22 cellular contexts compared by ENCODE assay signal in genomic region chr5:178274826-178275537, GRCh38. TPM values are rescaled to one million over a fixed set of nuclear protein-coding genes. Genes with fewer than 3 reads are reported as not detected.
DNase-seq lines count a peak whose midpoint lies in the region; ATAC-seq, FAIRE-seq and TF ChIP-seq lines count a peak whose summit lies in the region.
"Had no signal": no experiment of that assay in that cellular context is flagged by ENCODE, and none has a peak within 500 bp of the region (broad histone marks: within the 10 kb centered on the region; RNA-seq: fewer than 3 reads in every experiment).

No MANE protein-coding gene starts in this region.

- no peak overlapping the region for H2BK5ac ChIP-seq in H1 (ENCODE audit: low read depth, low read length)

- no peaks in the 10 kb centered on the region for H3K9me2 ChIP-seq in SK-N-SH

- no peak overlapping the region for H3K9ac ChIP-seq in H1 (replicated peaks in 1 of 4; ENCODE audit: extremely low read depth in 1 of 4, low read depth in 3 of 4, low read length in 3 of 4)
- no peak overlapping the region for H3K9ac ChIP-seq in SK-N-SH
- H3K9ac ChIP-seq: GM23248, KMS-11 had no signal

- H2AK5ac ChIP-seq in H1 (ENCODE audit: low read depth, low read length): no peak overlapping the region

- H3K4me1 Mint-ChIP-seq in stimulated activated effector memory CD8-positive, alpha-beta T cell treated with anti-CD3 and anti-CD28 coated beads, Interleukin-12 subunit alpha, Interleukin-12 subunit beta, amount 100 ng/mL, for 72 hours: peaks cover 10% of the 10 kb centered on the region

- H2BK20ac ChIP-seq in H1 (ENCODE audit: low read length): no peak overlapping the region

- H3K14ac ChIP-seq in H1 (ENCODE audit: insufficient read length): no peak overlapping the region

- no peak overlapping the region for H2BK12ac ChIP-seq in H1 (ENCODE audit: low read depth, low read length)

- H3K18ac ChIP-seq in H1 (ENCODE audit: extremely low read depth, low read length): no peak overlapping the region

- WGBS in H1 (ENCODE audit: extremely low coverage in 1 of 2, insufficient coverage in 1 of 2, insufficient read length in 1 of 2, insufficient replicate concordance in 2 of 2, low coverage in 1 of 2, low lambda C conversion rate in 2 of 2, missing lambda C conversion rate in 1 of 2), 2 experiments: 91% methylated on average over 20 of the region's 20 CpGs; no CpG with 5 or more reads in 1 of the 2 experiments
- 65% methylated on average over 12 of the region's 20 CpGs for WGBS in SK-N-SH (ENCODE audit: low lambda C conversion rate)

- H3K79me1 ChIP-seq in H1 (ENCODE audit: low read depth, low read length): no peaks in the 10 kb centered on the region

- no peaks in the 10 kb centered on the region for H3K79me2 ChIP-seq in H1 (ENCODE audit: control insufficient read depth in 1 of 2, insufficient read depth in 2 of 2, low read length in 2 of 2)
- no peaks in the 10 kb centered on the region for H3K79me2 ChIP-seq in SK-N-SH (ENCODE audit: insufficient read depth)

- no peak overlapping the region for H3K23ac ChIP-seq in H1 (ENCODE audit: insufficient read length)

- no peaks in the 10 kb centered on the region for H3K36me3 Mint-ChIP-seq in stimulated activated effector memory CD8-positive, alpha-beta T cell treated with anti-CD3 and anti-CD28 coated beads, Interleukin-12 subunit alpha, Interleukin-12 subunit beta, amount 100 ng/mL, for 72 hours
- H3K36me3 Mint-ChIP-seq: CD14-positive monocyte; CD4-positive, alpha-beta memory T cell had no signal

- no peak overlapping the region for H3K27ac ChIP-seq in H1 (ENCODE audit: low read depth, low read length)
- H3K27ac ChIP-seq in SK-N-SH (ENCODE audit: low read depth in 2 of 2, low read length in 1 of 2): no peak overlapping the region; a peak in 1 of 4 replicates
- H3K27ac ChIP-seq: GM23248, KMS-11 had no signal

- no peaks in the 10 kb centered on the region for H3K23me2 ChIP-seq in H1 (ENCODE audit: low read depth, low read length)

- H4K8ac ChIP-seq in H1 (ENCODE audit: extremely low read depth, insufficient read depth, low read length): peak overlapping the region; percentile 57

- H4K5ac ChIP-seq in H1 (ENCODE audit: insufficient read length, low read depth, low read length): no peak overlapping the region

- no peak for TF ChIP-seq EP300 in Ishikawa (IDR thresholded peaks at IDR 0.05; ENCODE audit: borderline replicate concordance)
- TF ChIP-seq EP300 in H1 (IDR thresholded peaks at IDR 0.05; ENCODE audit: borderline replicate concordance in 1 of 2, low read depth in 2 of 2, low read length in 2 of 2): no peak
- TF ChIP-seq EP300 in SK-N-SH (IDR thresholded peaks at IDR 0.05; ENCODE audit: borderline replicate concordance in 1 of 2, low read depth in 1 of 2, low read length in 1 of 2): no peak

- H3K4me1 ChIP-seq in H1 (replicated peaks in 1 of 4; ENCODE audit: control insufficient read depth in 3 of 4, insufficient read depth in 4 of 4, low read length in 3 of 4): peaks cover 0 to 4% (median 2%) of the 10 kb centered on the region in 4 experiments; a peak in 2 of 7 replicates
- H3K4me1 ChIP-seq in SK-N-SH (ENCODE audit: control insufficient read depth in 1 of 2, insufficient read depth in 2 of 2, low read depth in 1 of 2, low read length in 1 of 2): peaks cover 0 to 15% of the 10 kb centered on the region in 2 experiments; a peak in 1 of 4 replicates
- H3K4me1 ChIP-seq: BE2C had no signal

- H3K27me3 ChIP-seq in H1 (replicated peaks in 1 of 4; ENCODE audit: control insufficient read depth in 3 of 4, extremely low read depth in 1 of 4, insufficient read depth in 3 of 4, low read length in 3 of 4) (peaks cover 0 to 10% (median 2%) of the 10 kb centered on the region in 4 experiments; a peak in 4 of 7 replicates), SK-N-SH (ENCODE audit: insufficient read depth) (no peaks in the 10 kb centered on the region)
- H3K27me3 ChIP-seq: BE2C had no signal

- no peak overlapping the region for H2BK15ac ChIP-seq in H1 (ENCODE audit: low read length)

- POLR2A ChIA-PET in H1 (lab: Charles Lee; ENCODE audit: partially characterized antibody) (interaction anchor here (0.6 to 1.3 kb wide), 2 partner anchors 10 to 18 kb away, joined by 3 read pairs; no protein-coding TSS in a partner anchor), SK-N-SH (lab: Yijun Ruan, JAX) (no interaction called here)

- no peak overlapping the region for H2AFZ ChIP-seq in H1 (ENCODE audit: low read length)
- H2AFZ ChIP-seq in SK-N-SH (ENCODE audit: low read depth): no peak overlapping the region
- H2AFZ ChIP-seq: GM23248 had no signal

- H3K9me3 Mint-ChIP-seq in stimulated activated effector memory CD8-positive, alpha-beta T cell treated with anti-CD3 and anti-CD28 coated beads, Interleukin-12 subunit alpha, Interleukin-12 subunit beta, amount 100 ng/mL, for 72 hours: no peaks in the 10 kb centered on the region

- no peaks in the 10 kb centered on the region for H3F3A ChIP-seq in SK-N-SH (replicated peaks; ENCODE audit: insufficient read depth)

- CTCF ChIA-PET in H1 (lab: Charles Lee; ENCODE audit: partially characterized antibody) (interaction anchor here (1.0 to 2.1 kb wide), 5 partner anchors 8 to 315 kb away, joined by 3 to 13 read pairs (median 4); partner anchors contain the start of gene COL23A1), SK-N-SH (lab: Yijun Ruan, JAX) (interaction anchor here (0.6 to 3.0 kb wide), 5 partner anchors 9 to 315 kb away, joined by 3 to 20 read pairs (median 10); partner anchors contain the start of gene COL23A1)

- TF ChIP-seq RAD21 in Ishikawa (IDR thresholded peaks at IDR 0.05; ENCODE audit: low read depth) (no peak), H1 (IDR thresholded peaks at IDR 0.05 in 1 of 2, conservative IDR thresholded peaks at IDR 0.05 in 1 of 2; ENCODE audit: low read depth in 2 of 2, low read length in 2 of 2) (no peak), SK-N-SH (IDR thresholded peaks at IDR 0.05; ENCODE audit: low read length) (no peak)

- H3K56ac ChIP-seq in H1 (replicated peaks; ENCODE audit: insufficient read length, low read depth, low read length): no peak overlapping the region

- no peak for TF ChIP-seq POLR2A in H1 (IDR thresholded peaks at IDR 0.05; ENCODE audit: control extremely low read depth in 1 of 2, low read depth in 2 of 2, low read length in 2 of 2)

- no peak overlapping the region for H3K4me3 ChIP-seq in H1 (ENCODE audit: extremely low read depth in 1 of 4, insufficient read depth in 2 of 4, low read depth in 3 of 4, low read length in 4 of 4)
- H3K4me3 ChIP-seq in SK-N-SH (ENCODE audit: low read depth in 2 of 2, low read length in 1 of 2): no peak overlapping the region
- H3K4me3 ChIP-seq: GM23248 had no signal

- DNase-seq in H1 (ENCODE audit: low read depth in 1 of 2, low spot score in 2 of 2): no peak
- DNase-seq in mucosa of gallbladder (ENCODE audit: low spot score): peak; percentile 20
- no peak for DNase-seq in stimulated activated effector memory CD8-positive, alpha-beta T cell treated with anti-CD3 and anti-CD28 coated beads, Interleukin-12 subunit alpha, Interleukin-12 subunit beta, amount 100 ng/mL, for 72 hours (ENCODE audit: low spot score in 2 of 2)
- DNase-seq in NCI-H345 (lab: John Stamatoyannopoulos, UW): no peak
- no peak for DNase-seq in SK-N-SH
- DNase-seq: ACHN; BE2C; Calu3; CD4-positive, alpha-beta memory T cell; DMS79 treated with DMSO at 0.1 percent for 48 hours; GF-D8; H7; HFFc6 had no signal

- ATAC-seq in stimulated activated effector memory CD8-positive, alpha-beta T cell treated with anti-CD3 and anti-CD28 coated beads, Interleukin-12 subunit alpha, Interleukin-12 subunit beta, amount 100 ng/mL, for 72 hours: no peak
- ATAC-seq in GM18858 (IDR thresholded peaks at IDR 0.05; ENCODE audit: unreplicated experiment): no peak
- ATAC-seq in GM19467 (IDR thresholded peaks at IDR 0.05; ENCODE audit: unreplicated experiment): no peak
- ATAC-seq: HCT116 had no signal

- H3K4me2 ChIP-seq in H1 (ENCODE audit: insufficient read depth in 1 of 2, low read depth in 2 of 2, low read length in 2 of 2) (no peak overlapping the region), SK-N-SH (no peak overlapping the region)
- H3K4me2 ChIP-seq: KMS-11 had no signal

- FAIRE-seq in H1 (lab: Jason Lieb, UNC): no peak
- FAIRE-seq: A204.1, GM19239 had no signal

- TF ChIP-seq CTCF in H1 (IDR thresholded peaks at IDR 0.05; ENCODE audit: control extremely low read depth in 1 of 3, insufficient read depth in 1 of 3, low read depth in 1 of 3, low read length in 3 of 3) (no peak), SK-N-SH (IDR thresholded peaks at IDR 0.05) (no peak)

- H2BK120ac ChIP-seq in H1 (replicated peaks; ENCODE audit: low read depth, low read length): no peak overlapping the region

- no peak overlapping the region for H4K91ac ChIP-seq in H1 (replicated peaks; ENCODE audit: insufficient read length, low read length)

- H3K36me3 ChIP-seq in H1 (ENCODE audit: control insufficient read depth in 2 of 4, insufficient read depth in 4 of 4, low read length in 3 of 4): no peaks in the 10 kb centered on the region
- H3K36me3 ChIP-seq in SK-N-SH (replicated peaks in 1 of 2; ENCODE audit: control insufficient read depth in 1 of 2, insufficient read depth in 2 of 2, low read length in 1 of 2): no peaks in the 10 kb centered on the region
- H3K36me3 ChIP-seq: BE2C had no signal

- H3K27ac Mint-ChIP-seq in stimulated activated effector memory CD8-positive, alpha-beta T cell treated with anti-CD3 and anti-CD28 coated beads, Interleukin-12 subunit alpha, Interleukin-12 subunit beta, amount 100 ng/mL, for 72 hours: peak overlapping the region; percentile 43
- H3K27ac Mint-ChIP-seq: CD14-positive monocyte, HFFc6 had no signal

- H4K20me1 ChIP-seq in H1 (replicated peaks in 1 of 2; ENCODE audit: control insufficient read depth in 1 of 2, insufficient read depth in 2 of 2, low read length in 2 of 2): peaks cover 0 to 3% of the 10 kb centered on the region in 2 experiments
- H4K20me1 ChIP-seq in SK-N-SH (ENCODE audit: insufficient read depth): no peaks in the 10 kb centered on the region

- no peak overlapping the region for H3K4me3 Mint-ChIP-seq in stimulated activated effector memory CD8-positive, alpha-beta T cell treated with anti-CD3 and anti-CD28 coated beads, Interleukin-12 subunit alpha, Interleukin-12 subunit beta, amount 100 ng/mL, for 72 hours
- H3K4me3 Mint-ChIP-seq: CD4-positive, alpha-beta memory T cell; HFFc6 had no signal

- no peaks in the 10 kb centered on the region for H3K9me3 ChIP-seq in H1 (ENCODE audit: insufficient read depth in 2 of 2, low read depth in 1 of 2, low read length in 1 of 2)
- H3K9me3 ChIP-seq in SK-N-SH: no peaks in the 10 kb centered on the region
- H3K9me3 ChIP-seq: BE2C had no signal

- H3K4ac ChIP-seq in H1 (replicated peaks; ENCODE audit: insufficient read length, low read depth, low read length): no peak overlapping the region

RNA-seq across cellular contexts. Expression of gene PHYKPL, which starts 42.4 kb away (rescaled TPM):
- total RNA-seq in H1 (2021; fragmentation: NEBNext Ultra II Directional; extraction: Animal tissue kit (Norgen Biotek cat#: 25700)): 29.5 and 32.1 TPM in 2 replicates
- polyA plus RNA-seq in H1 (2011; rRNA removed): 25.1 and 33.4 TPM in 2 replicates
- 35.7 TPM for polyA plus RNA-seq in H1 (2011; cell fraction: cytosol; rRNA removed)
- polyA plus RNA-seq in H1 (2011; cell fraction: nucleus; rRNA removed): 106 TPM
- polyA plus RNA-seq in H1 (2012, experiment 1 of 2): 22.0 to 26.7 TPM (median 22.5 TPM) in 4 replicates
- polyA plus RNA-seq in H1 (2012, experiment 2 of 2): 9.1 TPM
- 10.9 TPM for polyA plus RNA-seq in H1 (2013, experiment 1 of 2)
- polyA plus RNA-seq in H1 (2013, experiment 2 of 2): 7.7 TPM
- polyA minus RNA-seq in H1 (2011; rRNA and poly(A)+ RNA removed): 44.1 and 62.2 TPM in 2 replicates
- polyA minus RNA-seq in H1 (2011; cell fraction: cytosol; rRNA and poly(A)+ RNA removed): 25.1 TPM
- 91.2 TPM for polyA minus RNA-seq in H1 (2011; cell fraction: nucleus; rRNA and poly(A)+ RNA removed)
- total RNA-seq in mucosa of gallbladder: 95.4 TPM
- polyA plus RNA-seq in SK-N-SH (2012; rRNA removed): 46.8 and 61.3 TPM in 2 replicates
- 18.4 and 23.3 TPM in 2 replicates for polyA plus RNA-seq in SK-N-SH (2012; cell fraction: cytosol; rRNA removed)
- 262 and 272 TPM in 2 replicates for polyA plus RNA-seq in SK-N-SH (2012; cell fraction: nucleus; rRNA removed)
